8 cellular contexts compared by ENCODE assay signal in genomic region chr5:56950626-56951130, GRCh38.
DNase-seq lines count a peak whose midpoint lies in the region; ATAC-seq and TF ChIP-seq lines count a peak whose summit lies in the region.

No MANE protein-coding gene starts in this region.

- peak overlapping the region; percentile 99 for H3K27ac Mint-ChIP-seq in nephron progenitor cell

- peak; percentile 70 for DNase-seq in SIG-M5 treated with dmso at 0.1 percent for 504 hours (lab: John Stamatoyannopoulos, UW; ENCODE audit: unreplicated experiment)
- no peak for DNase-seq in SIG-M5 (lab: John Stamatoyannopoulos, UW)
- DNase-seq in RPMI8226, result peak; percentile 79
- DNase-seq in activated gamma-delta T cell treated with Interleukin-2 at 50 U/mL for 16 hours, result peak; percentile 41
- DNase-seq in foreskin fibroblast, result peak; percentile 74 to 90
- peak; percentile 64 for DNase-seq in nephron progenitor cell
- DNase-seq in superior temporal gyrus (ENCODE audit: extremely low spot score), result peak; percentile 59

- TF ChIP-seq CTCF in foreskin fibroblast (IDR thresholded peaks at IDR 0.05; ENCODE audit: low read depth, low read length) (no peak), nephron progenitor cell (IDR thresholded peaks at IDR 0.05) (no peak)

- H3K4me3 ChIP-seq in foreskin fibroblast (ENCODE audit: low read depth in 1 of 2, low read length in 2 of 2), result peak overlapping the region; percentile 79 to 81

- H3K4me3 Mint-ChIP-seq in nephron progenitor cell, result peak overlapping the region; percentile 92

- peaks cover 32% of the 10 kb centered on the region for H3K4me1 Mint-ChIP-seq in nephron progenitor cell

- peaks cover 22% of the 10 kb centered on the region for H3K36me3 Mint-ChIP-seq in nephron progenitor cell (ENCODE audit: low read depth)

- peaks cover 17% of the 10 kb centered on the region for H3K27me3 Mint-ChIP-seq in nephron progenitor cell (ENCODE audit: low read depth, poor library complexity)

- peak; percentile 45 for ATAC-seq in HG03108 (IDR thresholded peaks at IDR 0.05; ENCODE audit: unreplicated experiment)

- no peaks in the 10 kb centered on the region for H3K9me3 Mint-ChIP-seq in nephron progenitor cell
